ENCODE assay signal across 11 cellular contexts in genomic region chr3:56976666-56977560, GRCh38.
DNase-seq lines count a peak whose midpoint lies in the region; ATAC-seq lines count a peak whose summit lies in the region.
"Had no signal": no experiment of that assay in that cellular context is flagged by ENCODE, and none has a peak within 500 bp of the region (broad histone marks: within the 10 kb centered on the region; RNA-seq: fewer than 3 reads in every experiment).

No MANE protein-coding gene starts in this region.

- peak overlapping the region; percentile 43 for H3K27ac ChIP-seq in urinary bladder (ENCODE audit: low read depth)
- H3K27ac ChIP-seq: neutrophil had no signal

- H3K4me1 ChIP-seq in urinary bladder (ENCODE audit: insufficient read depth): peaks cover 1% of the 10 kb centered on the region

- no peak overlapping the region for H3K4me3 ChIP-seq in urinary bladder (ENCODE audit: low read depth, low read length)

- no peaks in the 10 kb centered on the region for H3K36me3 ChIP-seq in urinary bladder (ENCODE audit: insufficient read depth)
- H3K36me3 ChIP-seq: neutrophil had no signal

- 52% methylated on average over 9 of the region's 9 CpGs for whole genome bisulfite sequencing in urinary bladder

- DNase-seq in NCI-H2196 (lab: John Stamatoyannopoulos, UW; ENCODE audit: unreplicated experiment) (peak; percentile 31), NCI-H2196 treated with DMSO at 0.1 percent for 48 hours (lab: John Stamatoyannopoulos, UW; ENCODE audit: unreplicated experiment) (no peak), SHP77 (lab: John Stamatoyannopoulos, UW) (peak; percentile 70 to 79), glomerular visceral epithelial cell (ENCODE audit: extremely low spot score) (peak; percentile 43), NCI-H510A (lab: John Stamatoyannopoulos, UW) (no peak)
- DNase-seq: erythroblast; stimulated activated CD8-positive, alpha-beta memory T cell treated with anti-CD3 and anti-CD28 coated beads, Interleukin-4, amount 100 ng/mL, for 48 hours had no signal

- ATAC-seq in GM18861 (IDR thresholded peaks at IDR 0.05; ENCODE audit: unreplicated experiment) (no peak), GM21717 (IDR thresholded peaks at IDR 0.05; ENCODE audit: unreplicated experiment) (no peak)

Comparison
In these comparisons a context has a peak if more than half of its experiments do, and no peak if none do; other contexts are left out.
1. DNase-seq: peak in NCI-H2196 (single experiment), SHP77 (2 of 2) and glomerular visceral epithelial cell (single experiment); none in NCI-H2196 treated with DMSO at 0.1 percent for 48 hours (single experiment) and NCI-H510A (single experiment).